11 cellular contexts compared by ENCODE assay signal in the genomic region with DNA sequence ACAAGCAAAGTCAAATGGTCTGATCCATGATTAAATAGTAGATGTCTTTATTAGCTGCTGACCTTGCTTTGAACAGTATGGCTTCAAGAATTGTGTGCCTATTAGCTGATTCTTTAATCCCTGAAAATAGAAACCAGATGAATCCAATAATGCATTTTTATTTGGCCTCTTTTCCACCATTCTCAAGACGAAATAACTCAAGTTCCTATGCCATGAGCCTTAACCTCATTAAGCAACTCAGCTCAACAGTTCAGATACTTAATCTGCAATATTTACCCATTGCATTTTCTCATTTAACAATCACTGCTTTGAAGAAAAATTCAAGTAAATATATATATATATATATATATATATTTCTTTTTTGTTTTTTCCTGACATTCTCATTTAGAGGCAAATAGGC.
"Had no signal": no experiment of that assay in that cellular context is flagged by ENCODE, and none has a peak within 500 bp of the region (broad histone marks: within the 10 kb centered on the region; RNA-seq: fewer than 3 reads in every experiment).

No MANE protein-coding gene starts in this region.

- H3K9me3 ChIP-seq: adrenal gland, gastroesophageal sphincter, left ventricle myocardium inferior had no signal

- H3K27me3 ChIP-seq: adrenal gland, brain microvascular endothelial cell, gastroesophageal sphincter had no signal

- ATAC-seq: activated T-helper 17 cell treated with anti-CD3 and anti-CD28 coated beads, Interleukin-2, amount 50 U/mL, for 72 hours; effector memory CD8-positive, alpha-beta T cell; gastroesophageal sphincter; WTC11 had no signal

- H3K27ac ChIP-seq: adrenal gland, brain microvascular endothelial cell, epithelial cell of prostate, gastroesophageal sphincter, left ventricle myocardium inferior had no signal

- H3K36me3 ChIP-seq: adrenal gland, brain microvascular endothelial cell, gastroesophageal sphincter, left ventricle myocardium inferior had no signal

- DNase-seq: activated CD4-positive, alpha-beta T cell treated with anti-CD3 and anti-CD28 coated beads for 48 hours; activated naive CD4-positive, alpha-beta T cell treated with anti-CD3 and anti-CD28 coated beads for 36 hours; adrenal gland; brain microvascular endothelial cell; effector memory CD8-positive, alpha-beta T cell; left ventricle myocardium inferior; mesenchymal stem cell had no signal

- H3K4me1 ChIP-seq: adrenal gland, gastroesophageal sphincter, left ventricle myocardium inferior had no signal

- H3K4me3 ChIP-seq: adrenal gland, gastroesophageal sphincter, left ventricle myocardium inferior had no signal
